ENCODE assay signal across 18 cellular contexts in genomic region chrX:44935640-44936039, GRCh38.
"Had no signal": no experiment of that assay in that cellular context is flagged by ENCODE, and none has a peak within 500 bp of the region (broad histone marks: within the 10 kb centered on the region; RNA-seq: fewer than 3 reads in every experiment).

No MANE protein-coding gene starts in this region.

- H3K27me3 Mint-ChIP-seq: activated CD8-positive, alpha-beta memory T cell treated with anti-CD3 and anti-CD28 coated beads, Interleukin-2, amount 10 ng/mL, durations not matched to agents 7 days and 5 days; activated naive CD8-positive, alpha-beta T cell; activated T-cell treated with anti-CD3 and anti-CD28 coated beads, Interleukin-2, amount 50 U/mL, for 24 hours; memory B cell had no signal

- H3K4me1 ChIP-seq: colonic mucosa, suprapubic skin had no signal

- H3K27me3 ChIP-seq: ascending aorta, colonic mucosa, suprapubic skin, upper lobe of right lung had no signal

- H3K9me3 Mint-ChIP-seq: immature natural killer cell, memory B cell had no signal

- H3K27ac Mint-ChIP-seq: activated CD8-positive, alpha-beta memory T cell treated with anti-CD3 and anti-CD28 coated beads, Interleukin-2, amount 10 ng/mL, durations not matched to agents 7 days and 5 days; activated naive CD8-positive, alpha-beta T cell; activated T-cell treated with anti-CD3 and anti-CD28 coated beads, Interleukin-2, amount 50 U/mL, for 24 hours; immature natural killer cell; memory B cell; nephron progenitor cell had no signal

- H3K36me3 ChIP-seq: ascending aorta, colonic mucosa, suprapubic skin, upper lobe of right lung had no signal

- H3K4me3 ChIP-seq: ascending aorta, colonic mucosa, suprapubic skin, upper lobe of right lung had no signal

- ATAC-seq: activated CD8-positive, alpha-beta memory T cell treated with anti-CD3 and anti-CD28 coated beads, Interleukin-2, amount 10 ng/mL, durations not matched to agents 7 days and 5 days; left colon; upper lobe of right lung had no signal

- H3K9me3 ChIP-seq: ascending aorta, colonic mucosa, suprapubic skin, upper lobe of right lung had no signal

- H3K4me3 Mint-ChIP-seq: activated CD8-positive, alpha-beta memory T cell treated with anti-CD3 and anti-CD28 coated beads, Interleukin-2, amount 10 ng/mL, durations not matched to agents 7 days and 5 days; activated naive CD8-positive, alpha-beta T cell; activated T-cell treated with anti-CD3 and anti-CD28 coated beads, Interleukin-2, amount 50 U/mL, for 24 hours; memory B cell; nephron progenitor cell had no signal

- DNase-seq: activated CD4-positive, alpha-beta T cell treated with anti-CD3 and anti-CD28 coated beads, Interleukin-2, amount 50 U/mL, for 48 hours; activated CD4-positive, CD25-positive, alpha-beta regulatory T cell treated with anti-CD3 and anti-CD28 coated beads, Interleukin-2, amount 50 U/mL, for 72 hours; activated CD8-positive, alpha-beta memory T cell treated with anti-CD3 and anti-CD28 coated beads, Interleukin-2, amount 10 ng/mL, durations not matched to agents 7 days and 5 days; activated effector memory CD4-positive, alpha-beta T cell treated with Interleukin-2 at 50 U/mL for 16 hours; activated T-cell treated with anti-CD3 and anti-CD28 coated beads, Interleukin-2, amount 50 U/mL, for 24 hours; colonic mucosa; effector CD4-positive, alpha-beta T cell; hypothalamus; immature natural killer cell; left colon; nephron progenitor cell; stimulated activated CD4-positive, alpha-beta T cell treated with anti-CD3 and anti-CD28 coated beads, Interleukin-2, amount 100 ng/mL, for 48 hours; stimulated activated naive CD4-positive, alpha-beta T cell treated with Interleukin-2 at 50 U/mL for 16 hours; upper lobe of right lung had no signal

- H3K36me3 Mint-ChIP-seq: immature natural killer cell, memory B cell had no signal

- H3K4me1 Mint-ChIP-seq: nephron progenitor cell had no signal

- H3K27ac ChIP-seq: ascending aorta, colonic mucosa, suprapubic skin, upper lobe of right lung had no signal
